ENCODE assay signal across 27 cellular contexts in the genomic region with DNA sequence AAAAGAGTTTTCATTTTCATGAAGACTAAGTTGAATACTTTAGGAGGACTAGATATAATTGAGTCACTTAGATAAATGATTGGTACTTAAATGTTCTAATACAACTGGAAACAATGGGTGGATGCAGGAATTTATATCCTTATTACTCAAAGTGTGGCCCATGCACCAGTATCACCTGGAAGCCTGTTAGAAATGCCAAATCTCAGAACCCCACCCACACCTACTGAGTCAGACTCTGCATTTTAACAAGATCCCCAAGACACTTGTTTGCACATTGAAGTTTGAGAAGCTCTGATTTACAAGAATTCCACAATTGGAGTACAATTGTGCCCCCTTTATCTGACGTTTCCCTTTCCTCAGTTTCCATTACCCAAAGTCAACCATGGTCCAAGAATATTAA.
"Had no signal": no experiment of that assay in that cellular context is flagged by ENCODE, and none has a peak within 500 bp of the region (broad histone marks: within the 10 kb centered on the region; RNA-seq: fewer than 3 reads in every experiment).

No MANE protein-coding gene starts in this region.

- H3K4me3 ChIP-seq: left ventricle myocardium inferior, lung, mucosa of descending colon, ovary, right atrium auricular region, right lobe of liver, smooth muscle cell, suprapubic skin, thoracic aorta, tibial artery, upper lobe of right lung had no signal

- FAIRE-seq: islet of Langerhans, urothelium cell line had no signal

- H3K27me3 ChIP-seq: ovary, right atrium auricular region, right lobe of liver, suprapubic skin, tibial artery, upper lobe of right lung had no signal

- H3K27ac Mint-ChIP-seq: memory B cell; naive thymus-derived CD4-positive, alpha-beta T cell; natural killer cell treated with Interleukin-12 subunit alpha and Interleukin-12 subunit beta and Interleukin-15 and Interleukin-18, amount 100 ng/mL, for 72 hours; progenitor cell of endocrine pancreas; stimulated activated memory B cell treated with anti-CD40 and anti-IgM and Interleukin-4, amounts not matched to agents 10 μg/mL and 1 μg/mL and 100 μg/mL, for 72 hours had no signal

- H3K36me3 Mint-ChIP-seq: memory B cell had no signal

- DNase-seq: hypothalamus; immature natural killer cell; left ventricle myocardium inferior; midbrain; mucosa of descending colon; naive thymus-derived CD4-positive, alpha-beta T cell; ovary; right lobe of liver; stimulated activated CD4-positive, alpha-beta T cell treated with anti-CD3 and anti-CD28 coated beads, Interleukin-1b, Interleukin-23, amount 100 ng/mL, for 48 hours; stimulated activated CD4-positive, alpha-beta T cell treated with anti-CD3 and anti-CD28 coated beads, Interleukin-2, amount 100 ng/mL, for 48 hours; stimulated activated CD4-positive, alpha-beta T cell treated with anti-CD3 and anti-CD28 coated beads, Interleukin-4, amount 100 ng/mL, for 4 hours; stimulated activated CD8-positive, alpha-beta memory T cell treated with anti-CD3 and anti-CD28 coated beads, Interleukin-4, amount 100 ng/mL, for 48 hours; stimulated activated naive CD4-positive, alpha-beta T cell treated with Interleukin-2 at 50 U/mL for 16 hours; tibial artery; trophoblast cell; upper lobe of right lung had no signal

- H3K4me3 Mint-ChIP-seq: immature natural killer cell; memory B cell; naive thymus-derived CD4-positive, alpha-beta T cell; natural killer cell treated with Interleukin-12 subunit alpha and Interleukin-12 subunit beta and Interleukin-15 and Interleukin-18, amount 100 ng/mL, for 72 hours; stimulated activated memory B cell treated with anti-CD40 and anti-IgM and Interleukin-4, amounts not matched to agents 10 μg/mL and 1 μg/mL and 100 μg/mL, for 72 hours had no signal

- H3K36me3 ChIP-seq: left ventricle myocardium inferior, ovary, right atrium auricular region, right lobe of liver, suprapubic skin, thoracic aorta, tibial artery, upper lobe of right lung had no signal

- ATAC-seq: mucosa of descending colon; naive thymus-derived CD4-positive, alpha-beta T cell; natural killer cell treated with Interleukin-12 subunit alpha and Interleukin-12 subunit beta and Interleukin-15 and Interleukin-18, amount 100 ng/mL, for 72 hours; right lobe of liver; stimulated activated memory B cell treated with anti-CD40 and anti-IgM and Interleukin-4, amounts not matched to agents 10 μg/mL and 1 μg/mL and 100 μg/mL, for 72 hours; upper lobe of right lung had no signal
